8 cellular contexts compared by ENCODE assay signal in genomic region chr3:8658326-8659212, GRCh38. TPM values are rescaled to one million over a fixed set of nuclear protein-coding genes. Genes with fewer than 3 reads are reported as not detected.
DNase-seq lines count a peak whose midpoint lies in the region; ATAC-seq and TF ChIP-seq lines count a peak whose summit lies in the region.

No MANE protein-coding gene starts in this region.

- no peaks in the 10 kb centered on the region for H3K9me3 ChIP-seq in colonic mucosa

- peak; percentile 83 for ATAC-seq in GM18861 (IDR thresholded peaks at IDR 0.05; ENCODE audit: unreplicated experiment)
- ATAC-seq in HG02759 (IDR thresholded peaks at IDR 0.05; ENCODE audit: unreplicated experiment) = peak; percentile 92
- no peak for ATAC-seq in omental fat pad (ENCODE audit: low FRiP score)

- no peak overlapping the region for H3K27ac ChIP-seq in colonic mucosa

- H3K36me3 ChIP-seq in colonic mucosa = no peaks in the 10 kb centered on the region

- H3K4me1 ChIP-seq in colonic mucosa = no peaks in the 10 kb centered on the region

- no peaks in the 10 kb centered on the region for H3K27me3 ChIP-seq in colonic mucosa

- H3K4me3 ChIP-seq in colonic mucosa = no peak overlapping the region

- intact Hi-C loops in colonic mucosa (cut with DNase I) = no loop called here

- DNase-seq in NCI-H2029 treated with DMSO at 0.1 percent for 48 hours (lab: John Stamatoyannopoulos, UW) (peak; percentile 67), colonic mucosa (peak; percentile 34), omental fat pad (ENCODE audit: low spot score) (peak; percentile 35), DMS114 treated with DMSO at 0.1 percent for 48 hours (lab: John Stamatoyannopoulos, UW; ENCODE audit: unreplicated experiment) (no peak), NCI-H82 treated with DMSO at 0.1 percent for 48 hours (lab: John Stamatoyannopoulos, UW; ENCODE audit: unreplicated experiment) (no peak)
- DNase-seq in stimulated activated CD8-positive, alpha-beta memory T cell treated with anti-CD3 and anti-CD28 coated beads, Interleukin-4, amount 100 ng/mL, for 48 hours = no peak

- TF ChIP-seq CTCF in colonic mucosa (IDR thresholded peaks at IDR 0.05) = no peak
- no peak for TF ChIP-seq CTCF in omental fat pad (IDR thresholded peaks at IDR 0.05)

- H3K9ac ChIP-seq in colonic mucosa (ENCODE audit: low read depth in 2 of 2, low read length in 2 of 2) = no peak overlapping the region

RNA-seq across cellular contexts. Expression of gene SSUH2, which starts 14.0 kb away (rescaled TPM):
- total RNA-seq in colonic mucosa = 1 to 10 TPM; 1.2 to 4.9 TPM
- total RNA-seq in omental fat pad = 1 to 10 TPM in 1 of 4 donors, under 1 TPM in 1, not detected in 2; 0.50 to 1.9 TPM

Comparison
In these comparisons a context has a peak if more than half of its experiments do, and no peak if none do; other contexts are left out.
1. DNase-seq: peak in NCI-H2029 treated with DMSO at 0.1 percent for 48 hours (single experiment), colonic mucosa (single experiment) and omental fat pad (single experiment); none in DMS114 treated with DMSO at 0.1 percent for 48 hours (single experiment), NCI-H82 treated with DMSO at 0.1 percent for 48 hours (single experiment) and stimulated activated CD8-positive, alpha-beta memory T cell treated with anti-CD3 and anti-CD28 coated beads, Interleukin-4, amount 100 ng/mL, for 48 hours (single experiment).